In the genomic region with DNA sequence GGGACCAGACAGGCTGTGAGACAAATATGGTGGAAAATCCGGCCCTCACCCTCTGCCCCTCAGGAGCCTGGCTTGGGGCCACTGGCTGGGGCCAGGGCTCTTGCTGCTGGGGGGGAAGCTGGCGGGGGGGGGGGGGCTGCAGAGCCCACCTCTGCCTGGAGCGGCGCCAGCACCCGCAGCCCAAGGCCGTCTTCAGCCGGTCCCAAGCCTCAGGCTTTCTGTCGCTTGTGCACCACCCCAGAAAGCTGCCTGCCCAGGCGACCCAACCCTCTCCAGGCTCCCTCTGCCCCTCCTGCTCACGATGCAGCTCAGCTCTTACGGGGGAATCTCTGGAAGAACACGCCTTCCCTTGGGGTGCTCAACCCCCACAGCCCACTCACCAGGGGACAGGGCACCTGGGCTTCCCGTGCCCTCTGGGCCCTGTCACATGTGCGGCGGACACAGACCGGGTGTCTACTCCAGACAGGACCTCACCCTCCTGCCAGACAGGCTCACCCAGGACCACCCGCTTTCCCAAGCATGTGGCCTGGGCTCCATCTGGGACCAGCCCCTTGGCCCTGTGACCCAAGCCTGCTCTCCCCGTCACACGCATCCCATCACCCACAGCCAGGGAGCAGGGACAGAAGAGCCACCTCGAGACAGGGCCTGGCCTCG, we compare ENCODE assay signal across 12 cellular contexts. TPM values are rescaled to one million over a fixed set of nuclear protein-coding genes. Genes with fewer than 3 reads are reported as not detected.
DNase-seq lines count a peak whose midpoint lies in the region; TF ChIP-seq lines count a peak whose summit lies in the region.
"Had no signal": no experiment of that assay in that cellular context is flagged by ENCODE, and none has a peak within 500 bp of the region (broad histone marks: within the 10 kb centered on the region; RNA-seq: fewer than 3 reads in every experiment).

No MANE protein-coding gene starts in this region.

- H3K18ac ChIP-seq in neuronal stem cell (ENCODE audit: low read length), result peak overlapping the region; percentile 80

- H2BK12ac ChIP-seq in neuronal stem cell (ENCODE audit: low read length), result no peak overlapping the region

- DNase-seq in colonic mucosa (no peak), neuronal stem cell (ENCODE audit: low spot score) (no peak), SHP77 treated with DMSO at 0.1 percent for 48 hours (lab: John Stamatoyannopoulos, UW) (no peak), putamen (ENCODE audit: low spot score) (no peak), iPS-NIHi7 (ENCODE audit: extremely low spot score) (no peak)
- no peak for DNase-seq in stimulated activated CD4-positive, alpha-beta T cell treated with anti-CD3 and anti-CD28 coated beads, Interleukin-4, amount 100 ng/mL, for 24 hours
- DNase-seq: Kasumi-1, NCI-H1930 had no signal

- peak overlapping the region; percentile 94 for H2AK5ac ChIP-seq in neuronal stem cell (ENCODE audit: low read depth, low read length)

- H3K9ac ChIP-seq in BLaER1 treated with 17β-estradiol and CSF1 and Interleukin-3, amounts not matched to agents 10 nM and 100 nM, result peak overlapping the region in 5 of 11 experiments; percentile 16 to 42 (median 32); a peak in 8 of 22 replicates
- no peak overlapping the region for H3K9ac ChIP-seq in colonic mucosa (ENCODE audit: low read depth in 2 of 2, low read length in 2 of 2)
- H3K9ac ChIP-seq in neuronal stem cell (ENCODE audit: low read depth, low read length, poor library complexity), result peak overlapping the region; percentile 45

- H3K4me1 ChIP-seq in BLaER1 treated with 17β-estradiol and CSF1 and Interleukin-3, amounts not matched to agents 10 nM and 100 nM, result peaks cover 61 to 91% (median 82%) of the 10 kb centered on the region in 10 experiments
- H3K4me1 ChIP-seq in DOHH2 (ENCODE audit: control insufficient read depth, low read length), result peaks cover 24% of the 10 kb centered on the region
- peaks cover 7% of the 10 kb centered on the region for H3K4me1 ChIP-seq in colonic mucosa
- H3K4me1 ChIP-seq in neuronal stem cell (ENCODE audit: control insufficient read depth in 2 of 2, insufficient read depth in 1 of 2, low read depth in 1 of 2, low read length in 2 of 2), result peaks cover 0 to 2% of the 10 kb centered on the region in 2 donors

- H4K20me1 ChIP-seq in BLaER1 treated with 17β-estradiol and CSF1 and Interleukin-3, amounts not matched to agents 10 nM and 100 nM, result peaks cover 0 to 64% (median 6%) of the 10 kb centered on the region in 11 experiments; a peak in 9 of 22 replicates
- no peaks in the 10 kb centered on the region for H4K20me1 ChIP-seq in DOHH2 (ENCODE audit: control insufficient read depth, insufficient read depth, low read depth, low read length)

- no peak overlapping the region; a peak in 1 of 20 replicates for H3K4me3 ChIP-seq in BLaER1 treated with 17β-estradiol and CSF1 and Interleukin-3, amounts not matched to agents 10 nM and 100 nM
- H3K4me3 ChIP-seq in DOHH2 (ENCODE audit: low read length) (peak overlapping the region; percentile 28; the same call in 1 of the 2 replicates), colonic mucosa (peak overlapping the region; percentile 27), neuronal stem cell (ENCODE audit: low read length in 2 of 2) (no peak overlapping the region)

- H2BK15ac ChIP-seq in neuronal stem cell (ENCODE audit: low read length), result peak overlapping the region; percentile 6

- H3K27ac ChIP-seq in BLaER1 treated with 17β-estradiol and CSF1 and Interleukin-3, amounts not matched to agents 10 nM and 100 nM, result peak overlapping the region in 3 of 11 experiments; percentile 23 to 45 (median 28); a peak in 3 of 22 replicates
- H3K27ac ChIP-seq in DOHH2 (ENCODE audit: low read depth, low read length) (no peak overlapping the region), colonic mucosa (no peak overlapping the region), neuronal stem cell (replicated peaks; ENCODE audit: low read length) (no peak overlapping the region)
- H3K27ac ChIP-seq: HL-60, SJCRH30 had no signal

- no peaks in the 10 kb centered on the region for H3K79me2 ChIP-seq in DOHH2 (ENCODE audit: control insufficient read depth, low read length)

- no peaks in the 10 kb centered on the region for H3K36me3 ChIP-seq in BLaER1 treated with 17β-estradiol and CSF1 and Interleukin-3, amounts not matched to agents 10 nM and 100 nM
- H3K36me3 ChIP-seq in DOHH2 (ENCODE audit: control insufficient read depth, low read length), result no peaks in the 10 kb centered on the region
- no peaks in the 10 kb centered on the region for H3K36me3 ChIP-seq in colonic mucosa
- H3K36me3 ChIP-seq in neuronal stem cell (replicated peaks in 1 of 2; ENCODE audit: control insufficient read depth in 2 of 2, insufficient read depth in 2 of 2, low read length in 2 of 2), result peaks cover 0 to 6% of the 10 kb centered on the region in 2 donors
- H3K36me3 ChIP-seq: SJCRH30 had no signal

- no peaks in the 10 kb centered on the region for H3K9me3 ChIP-seq in BLaER1 treated with 17β-estradiol and CSF1 and Interleukin-3, amounts not matched to agents 10 nM and 100 nM (replicated peaks in 1 of 11)
- H3K9me3 ChIP-seq in DOHH2 (ENCODE audit: control insufficient read depth, insufficient read depth, low read length) (no peaks in the 10 kb centered on the region), colonic mucosa (no peaks in the 10 kb centered on the region), neuronal stem cell (replicated peaks in 1 of 2; ENCODE audit: control insufficient read depth in 2 of 2, insufficient read depth in 1 of 2, low read depth in 1 of 2, low read length in 2 of 2) (no peaks in the 10 kb centered on the region)
- H3K9me3 ChIP-seq: SJCRH30 had no signal

- H3K14ac ChIP-seq in neuronal stem cell (ENCODE audit: low read length), result peak overlapping the region; percentile 83

- H4K91ac ChIP-seq in neuronal stem cell (ENCODE audit: low read depth, low read length, poor library complexity), result no peak overlapping the region

- TF ChIP-seq CTCF in DOHH2 (IDR thresholded peaks at IDR 0.05; ENCODE audit: low read depth, low read length, poor library complexity, severe bottlenecking), result no peak
- no peak for TF ChIP-seq CTCF in colonic mucosa (IDR thresholded peaks at IDR 0.05)

- no peak overlapping the region for H4K8ac ChIP-seq in neuronal stem cell (ENCODE audit: low read depth, low read length)

- H3K23ac ChIP-seq in neuronal stem cell (ENCODE audit: low read depth, low read length, poor library complexity), result peak overlapping the region; percentile 47

- H3K4ac ChIP-seq in neuronal stem cell (ENCODE audit: low read length), result no peak overlapping the region

- no peak overlapping the region for H2BK120ac ChIP-seq in neuronal stem cell (ENCODE audit: low read depth, low read length)

- intact Hi-C loops in colonic mucosa (cut with DNase I), result no loop called here

- no peaks in the 10 kb centered on the region for H3K9me2 ChIP-seq in DOHH2 (replicated peaks; ENCODE audit: control insufficient read depth, low read length)

- H2AFZ ChIP-seq in neuronal stem cell (ENCODE audit: low read length), result no peak overlapping the region

- peaks cover 0 to 71% (median 0%) of the 10 kb centered on the region in 11 experiments; a peak in 9 of 22 replicates for H3K27me3 ChIP-seq in BLaER1 treated with 17β-estradiol and CSF1 and Interleukin-3, amounts not matched to agents 10 nM and 100 nM
- no peaks in the 10 kb centered on the region for H3K27me3 ChIP-seq in DOHH2 (ENCODE audit: control insufficient read depth, low read length)
- H3K27me3 ChIP-seq in colonic mucosa, result no peaks in the 10 kb centered on the region
- no peaks in the 10 kb centered on the region for H3K27me3 ChIP-seq in neuronal stem cell (ENCODE audit: control insufficient read depth in 3 of 3, insufficient read depth in 3 of 3, low read depth in 1 of 3, low read length in 3 of 3)
- H3K27me3 ChIP-seq: SJCRH30 had no signal

- H3K79me1 ChIP-seq in neuronal stem cell (ENCODE audit: low read depth, low read length), result peaks cover 4% of the 10 kb centered on the region

- WGBS in neuronal stem cell (ENCODE audit: extremely low coverage in 2 of 2, insufficient read length in 2 of 2, insufficient replicate concordance in 1 of 2), 2 donors, result no CpG with 5 or more reads among the region's 21 CpGs

- H2BK5ac ChIP-seq in neuronal stem cell (ENCODE audit: low read length), result no peak overlapping the region

- H3K4me2 ChIP-seq in BLaER1 treated with 17β-estradiol and CSF1 and Interleukin-3, amounts not matched to agents 10 nM and 100 nM, result peak overlapping the region; percentile 80 to 94 (median 88)
- H3K4me2 ChIP-seq in DOHH2 (ENCODE audit: low read length) (peak overlapping the region; percentile 55; the same call in 1 of the 2 replicates), neuronal stem cell (ENCODE audit: insufficient read depth, low read length, poor library complexity, severe bottlenecking) (no peak overlapping the region)

- H3F3A ChIP-seq in DOHH2 (ENCODE audit: control insufficient read depth, insufficient read depth), result no peaks in the 10 kb centered on the region

RNA-seq across cellular contexts. Expression of gene DPYSL4, which starts 43.9 kb away (rescaled TPM):
- total RNA-seq in colonic mucosa, result under 1 TPM; 0.27 to 0.44 TPM
- polyA plus RNA-seq in neuronal stem cell (2013, experiment 1 of 2), result 27.1 TPM
- 25.4 TPM for polyA plus RNA-seq in neuronal stem cell (2013, experiment 2 of 2)
- total RNA-seq: SJCRH30 had no signal

Comparison
In these comparisons a context has a peak if more than half of its experiments do, and no peak if none do; other contexts are left out.
1. H3K4me3 ChIP-seq: peak in DOHH2 (single experiment) and colonic mucosa (single experiment); none in BLaER1 treated with 17β-estradiol and CSF1 and Interleukin-3, amounts not matched to agents 10 nM and 100 nM (0 of 10) and neuronal stem cell (0 of 2).